ENCODE assay signal across 23 cellular contexts in the genomic region with DNA sequence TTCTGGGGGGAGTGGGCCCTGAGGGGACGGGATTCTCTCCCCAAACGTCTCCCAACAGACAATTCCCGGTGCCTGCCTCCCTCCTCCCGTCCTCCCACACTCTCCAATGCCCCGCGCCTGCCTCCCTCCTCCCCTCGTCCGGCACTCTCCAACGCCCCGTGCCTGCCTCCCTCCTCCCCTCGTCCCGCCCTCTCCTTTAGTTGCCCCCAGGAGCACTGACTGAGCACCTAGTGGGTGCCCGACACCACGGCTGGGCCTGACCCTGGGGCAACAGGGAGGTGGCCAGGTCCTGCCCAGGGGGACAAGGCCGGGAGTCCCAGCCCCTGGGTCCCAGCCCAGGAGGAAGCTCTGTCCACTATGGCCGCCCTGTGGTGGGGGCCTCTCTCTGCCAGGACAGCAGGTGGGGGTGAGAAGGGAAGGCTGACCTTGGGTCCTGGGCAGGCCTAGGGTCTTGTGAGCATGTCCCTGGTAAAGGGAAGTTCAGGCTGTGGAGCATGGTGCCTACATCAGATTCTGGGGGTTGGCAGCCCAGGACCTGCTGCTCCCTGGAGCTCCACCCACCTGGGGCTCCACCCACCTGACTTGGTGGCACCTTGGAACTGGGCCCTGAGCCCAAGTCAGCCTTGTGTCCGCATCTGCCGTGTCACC.
DNase-seq lines count a peak whose midpoint lies in the region; ATAC-seq and TF ChIP-seq lines count a peak whose summit lies in the region.
"Had no signal": no experiment of that assay in that cellular context is flagged by ENCODE, and none has a peak within 500 bp of the region (broad histone marks: within the 10 kb centered on the region; RNA-seq: fewer than 3 reads in every experiment).

No MANE protein-coding gene starts in this region.

- H3K18ac ChIP-seq in neuronal stem cell (ENCODE audit: low read length), result peak overlapping the region; percentile 74

- H2BK120ac ChIP-seq in neuronal stem cell (ENCODE audit: low read depth, low read length), result no peak overlapping the region

- H3K27ac Mint-ChIP-seq in endodermal cell, result no peak overlapping the region
- H3K27ac Mint-ChIP-seq in activated T-helper 1 cell treated with anti-CD3 and anti-CD28 coated beads, Interleukin-12 subunit alpha, Interleukin-12 subunit beta, Interleukin-2, Interleukin-4 antibody, amounts not matched to agents 30 ng/mL and 10 ng/mL and 1 ng/mL, durations not matched to agents 14 hours and 24 hours and 36 hours, result no peak overlapping the region
- H3K27ac Mint-ChIP-seq: dendritic cell treated with granulocyte-macrophage colony-stimulating factor and Interleukin-4, amounts not matched to agents 40 ng/mL and 50 ng/mL, for 4 days; nephron; stimulated activated naive CD8-positive, alpha-beta T cell treated with anti-CD3 and anti-CD28 coated beads, Interleukin-15, amount 100 ng/mL, for 72 hours had no signal

- H3K4me1 ChIP-seq in heart right ventricle, result no peaks in the 10 kb centered on the region
- no peaks in the 10 kb centered on the region for H3K4me1 ChIP-seq in endodermal cell (ENCODE audit: control insufficient read depth, insufficient read depth, low read length)
- H3K4me1 ChIP-seq in neuronal stem cell (ENCODE audit: control insufficient read depth in 2 of 2, insufficient read depth in 1 of 2, low read depth in 1 of 2, low read length in 2 of 2), result peaks cover 2 to 5% of the 10 kb centered on the region in 2 donors
- H3K4me1 ChIP-seq: pancreas had no signal

- no peak overlapping the region for H3K4me3 ChIP-seq in heart right ventricle
- no peak overlapping the region for H3K4me3 ChIP-seq in endodermal cell (ENCODE audit: low read length)
- H3K4me3 ChIP-seq in neuronal stem cell (ENCODE audit: low read length in 2 of 2), result no peak overlapping the region
- H3K4me3 ChIP-seq in foreskin fibroblast (ENCODE audit: low read depth in 1 of 2, low read length in 2 of 2), result no peak overlapping the region
- H3K4me3 ChIP-seq: pancreas had no signal

- H2BK12ac ChIP-seq in neuronal stem cell (ENCODE audit: low read length), result peak overlapping the region; percentile 58

- peaks cover 0 to 32% (median 11%) of the 10 kb centered on the region in 7 donors for H3K27me3 ChIP-seq in heart right ventricle
- no peaks in the 10 kb centered on the region for H3K27me3 ChIP-seq in endodermal cell (ENCODE audit: control insufficient read depth, insufficient read depth, low read length, poor library complexity, severe bottlenecking)
- H3K27me3 ChIP-seq in neuronal stem cell (ENCODE audit: control insufficient read depth in 3 of 3, insufficient read depth in 3 of 3, low read depth in 1 of 3, low read length in 3 of 3), result peaks cover 0 to 2% (median 0%) of the 10 kb centered on the region in 3 experiments
- H3K27me3 ChIP-seq: pancreas had no signal

- peak overlapping the region; percentile 71 for H3K14ac ChIP-seq in neuronal stem cell (ENCODE audit: low read length)

- H3K9me3 Mint-ChIP-seq in endodermal cell, result no peaks in the 10 kb centered on the region
- no peaks in the 10 kb centered on the region for H3K9me3 Mint-ChIP-seq in activated T-helper 1 cell treated with anti-CD3 and anti-CD28 coated beads, Interleukin-12 subunit alpha, Interleukin-12 subunit beta, Interleukin-2, Interleukin-4 antibody, amounts not matched to agents 30 ng/mL and 10 ng/mL and 1 ng/mL, durations not matched to agents 14 hours and 24 hours and 36 hours
- H3K9me3 Mint-ChIP-seq: dendritic cell treated with granulocyte-macrophage colony-stimulating factor and Interleukin-4, amounts not matched to agents 40 ng/mL and 50 ng/mL, for 4 days; nephron; stimulated activated naive CD8-positive, alpha-beta T cell treated with anti-CD3 and anti-CD28 coated beads, Interleukin-15, amount 100 ng/mL, for 72 hours had no signal

- H3K9ac ChIP-seq in endodermal cell (ENCODE audit: extremely low read depth, low read length, poor library complexity, severe bottlenecking) (no peak overlapping the region), neuronal stem cell (ENCODE audit: low read depth, low read length, poor library complexity) (no peak overlapping the region)

- H2AFZ ChIP-seq in neuronal stem cell (ENCODE audit: low read length), result no peak overlapping the region

- no peaks in the 10 kb centered on the region for H3K9me3 ChIP-seq in heart right ventricle
- no peaks in the 10 kb centered on the region for H3K9me3 ChIP-seq in endodermal cell (ENCODE audit: control insufficient read depth, low read length)
- peaks cover 0 to 9% of the 10 kb centered on the region in 2 donors for H3K9me3 ChIP-seq in neuronal stem cell (replicated peaks in 1 of 2; ENCODE audit: control insufficient read depth in 2 of 2, insufficient read depth in 1 of 2, low read depth in 1 of 2, low read length in 2 of 2)
- H3K9me3 ChIP-seq: pancreas had no signal

- no peaks in the 10 kb centered on the region for H3K36me3 ChIP-seq in heart right ventricle
- H3K36me3 ChIP-seq in endodermal cell (ENCODE audit: control insufficient read depth, insufficient read depth, low read length), result no peaks in the 10 kb centered on the region
- H3K36me3 ChIP-seq in neuronal stem cell (replicated peaks in 1 of 2; ENCODE audit: control insufficient read depth in 2 of 2, insufficient read depth in 2 of 2, low read length in 2 of 2), result peaks cover 0 to 5% of the 10 kb centered on the region in 2 donors
- H3K36me3 ChIP-seq: pancreas had no signal

- no peaks in the 10 kb centered on the region for H3K27me3 Mint-ChIP-seq in endodermal cell (ENCODE audit: insufficient read depth)
- H3K27me3 Mint-ChIP-seq in activated T-helper 1 cell treated with anti-CD3 and anti-CD28 coated beads, Interleukin-12 subunit alpha, Interleukin-12 subunit beta, Interleukin-2, Interleukin-4 antibody, amounts not matched to agents 30 ng/mL and 10 ng/mL and 1 ng/mL, durations not matched to agents 14 hours and 24 hours and 36 hours (ENCODE audit: insufficient read depth), result no peaks in the 10 kb centered on the region
- H3K27me3 Mint-ChIP-seq: dendritic cell treated with granulocyte-macrophage colony-stimulating factor and Interleukin-4, amounts not matched to agents 40 ng/mL and 50 ng/mL, for 4 days; stimulated activated naive CD8-positive, alpha-beta T cell treated with anti-CD3 and anti-CD28 coated beads, Interleukin-15, amount 100 ng/mL, for 72 hours had no signal

- H4K8ac ChIP-seq in neuronal stem cell (ENCODE audit: low read depth, low read length), result no peak overlapping the region

- no peak overlapping the region for H3K4me2 ChIP-seq in neuronal stem cell (ENCODE audit: insufficient read depth, low read length, poor library complexity, severe bottlenecking)

- no peak overlapping the region for H3K4ac ChIP-seq in neuronal stem cell (ENCODE audit: low read length)

- H3K36me3 Mint-ChIP-seq in endodermal cell (ENCODE audit: low read depth), result no peaks in the 10 kb centered on the region
- no peaks in the 10 kb centered on the region for H3K36me3 Mint-ChIP-seq in activated T-helper 1 cell treated with anti-CD3 and anti-CD28 coated beads, Interleukin-12 subunit alpha, Interleukin-12 subunit beta, Interleukin-2, Interleukin-4 antibody, amounts not matched to agents 30 ng/mL and 10 ng/mL and 1 ng/mL, durations not matched to agents 14 hours and 24 hours and 36 hours (ENCODE audit: low read depth)

- H3K4me1 Mint-ChIP-seq in endodermal cell, result peaks cover 11% of the 10 kb centered on the region
- H3K4me1 Mint-ChIP-seq in activated T-helper 1 cell treated with anti-CD3 and anti-CD28 coated beads, Interleukin-12 subunit alpha, Interleukin-12 subunit beta, Interleukin-2, Interleukin-4 antibody, amounts not matched to agents 30 ng/mL and 10 ng/mL and 1 ng/mL, durations not matched to agents 14 hours and 24 hours and 36 hours (ENCODE audit: low read depth), result no peaks in the 10 kb centered on the region
- H3K4me1 Mint-ChIP-seq: nephron; stimulated activated naive CD8-positive, alpha-beta T cell treated with anti-CD3 and anti-CD28 coated beads, Interleukin-15, amount 100 ng/mL, for 72 hours had no signal

- TF ChIP-seq CTCF in heart right ventricle (IDR thresholded peaks at IDR 0.05), result no peak
- TF ChIP-seq CTCF in endodermal cell (conservative IDR thresholded peaks at IDR 0.05), result no peak
- no peak for TF ChIP-seq CTCF in foreskin fibroblast (IDR thresholded peaks at IDR 0.05; ENCODE audit: low read depth, low read length)

- WGBS in heart right ventricle, 2 donors, result 56 to 69% methylated on average over 16 to 18 of the region's 18 CpGs
- WGBS in endodermal cell (ENCODE audit: insufficient coverage in 1 of 2, insufficient read length in 1 of 2), 2 experiments, result 80 to 86% methylated on average over 2 to 18 of the region's 18 CpGs
- no CpG with 5 or more reads among the region's 18 CpGs for WGBS in neuronal stem cell (ENCODE audit: extremely low coverage in 2 of 2, insufficient read length in 2 of 2, insufficient replicate concordance in 1 of 2), 2 donors

- H4K91ac ChIP-seq in neuronal stem cell (ENCODE audit: low read depth, low read length, poor library complexity), result no peak overlapping the region

- peak overlapping the region; percentile 50 for H2AK5ac ChIP-seq in neuronal stem cell (ENCODE audit: low read depth, low read length)

- peak overlapping the region; percentile 82 for H3K23ac ChIP-seq in neuronal stem cell (ENCODE audit: low read depth, low read length, poor library complexity)

- DNase-seq in Right ventricle myocardium superior (peak; percentile 35), heart right ventricle (no peak), endodermal cell (peak; percentile 22), neuronal stem cell (ENCODE audit: low spot score) (no peak), ureter (ENCODE audit: low spot score) (peak; percentile 38), foreskin fibroblast (no peak), epidermal melanocyte (ENCODE audit: insufficient read length, low spot score) (no peak)
- DNase-seq in activated T-helper 1 cell treated with anti-CD3 and anti-CD28 coated beads, Interleukin-12 subunit alpha, Interleukin-12 subunit beta, Interleukin-2, Interleukin-4 antibody, amounts not matched to agents 30 ng/mL and 10 ng/mL and 1 ng/mL, durations not matched to agents 14 hours and 24 hours and 36 hours (ENCODE audit: low spot score), result no peak
- DNase-seq: activated CD4-positive, alpha-beta T cell treated with anti-CD3 and anti-CD28 coated beads for 48 hours; activated naive CD4-positive, alpha-beta T cell treated with Interleukin-2 at 50 U/mL for 16 hours; central memory CD4-positive, alpha-beta T cell; Karpas-422; retina; SIG-M5; stimulated activated CD4-positive, alpha-beta T cell treated with anti-CD3 and anti-CD28 coated beads, Interleukin-2, amount 100 ng/mL, for 24 hours; stimulated activated naive CD8-positive, alpha-beta T cell treated with anti-CD3 and anti-CD28 coated beads, Interleukin-15, amount 100 ng/mL, for 72 hours had no signal

- peak overlapping the region; percentile 27 for H2BK15ac ChIP-seq in neuronal stem cell (ENCODE audit: low read length)

- no peak for ATAC-seq in Right ventricle myocardium superior (ENCODE audit: poor library complexity)
- ATAC-seq in heart right ventricle, result no peak
- ATAC-seq: esophagus mucosa; HCT116; Panc1; pancreas; stimulated activated naive CD8-positive, alpha-beta T cell treated with anti-CD3 and anti-CD28 coated beads, Interleukin-15, amount 100 ng/mL, for 72 hours had no signal

- H3K27ac ChIP-seq in heart right ventricle (no peak overlapping the region), endodermal cell (ENCODE audit: low read depth, low read length) (no peak overlapping the region), neuronal stem cell (replicated peaks; ENCODE audit: low read length) (no peak overlapping the region)
- H3K27ac ChIP-seq: pancreas, VCaP had no signal

- H3K4me3 Mint-ChIP-seq in endodermal cell, result no peak overlapping the region
- H3K4me3 Mint-ChIP-seq in activated T-helper 1 cell treated with anti-CD3 and anti-CD28 coated beads, Interleukin-12 subunit alpha, Interleukin-12 subunit beta, Interleukin-2, Interleukin-4 antibody, amounts not matched to agents 30 ng/mL and 10 ng/mL and 1 ng/mL, durations not matched to agents 14 hours and 24 hours and 36 hours, result no peak overlapping the region
- H3K4me3 Mint-ChIP-seq: dendritic cell treated with granulocyte-macrophage colony-stimulating factor and Interleukin-4, amounts not matched to agents 40 ng/mL and 50 ng/mL, for 4 days; nephron; stimulated activated naive CD8-positive, alpha-beta T cell treated with anti-CD3 and anti-CD28 coated beads, Interleukin-15, amount 100 ng/mL, for 72 hours had no signal

- H2BK5ac ChIP-seq in neuronal stem cell (ENCODE audit: low read length), result no peak overlapping the region

- intact Hi-C loops in Right ventricle myocardium superior (cut with DNase I), result no loop called here
- intact Hi-C loops in heart right ventricle (cut with DNase I), result no loop called here
- intact Hi-C loops in activated T-helper 1 cell treated with anti-CD3 and anti-CD28 coated beads, Interleukin-12 subunit alpha, Interleukin-12 subunit beta, Interleukin-2, Interleukin-4 antibody, amounts not matched to agents 30 ng/mL and 10 ng/mL and 1 ng/mL, durations not matched to agents 14 hours and 24 hours and 36 hours (cut with micrococcal nuclease), result no loop called here

- H3K79me1 ChIP-seq in neuronal stem cell (ENCODE audit: low read depth, low read length), result no peaks in the 10 kb centered on the region

Comparison
In these comparisons a context has a peak if more than half of its experiments do, and no peak if none do; other contexts are left out.
1. DNase-seq: peak in Right ventricle myocardium superior (single experiment), endodermal cell (single experiment) and ureter (single experiment); none in heart right ventricle (0 of 2), neuronal stem cell (single experiment), foreskin fibroblast (0 of 2), epidermal melanocyte (single experiment) and activated T-helper 1 cell treated with anti-CD3 and anti-CD28 coated beads, Interleukin-12 subunit alpha, Interleukin-12 subunit beta, Interleukin-2, Interleukin-4 antibody, amounts not matched to agents 30 ng/mL and 10 ng/mL and 1 ng/mL, durations not matched to agents 14 hours and 24 hours and 36 hours (single experiment).